In genomic region chr2:128290356-128290755, GRCh38 we compare ENCODE assay signal across 22 cellular contexts. TPM values are rescaled to one million over a fixed set of nuclear protein-coding genes. Genes with fewer than 3 reads are reported as not detected.
DNase-seq lines count a peak whose midpoint lies in the region; ATAC-seq, FAIRE-seq and TF ChIP-seq lines count a peak whose summit lies in the region.
"Had no signal": no experiment of that assay in that cellular context is flagged by ENCODE, and none has a peak within 500 bp of the region (broad histone marks: within the 10 kb centered on the region; RNA-seq: fewer than 3 reads in every experiment).

No MANE protein-coding gene starts in this region.

- no peak overlapping the region for H3K27ac Mint-ChIP-seq in MCF 10A (ENCODE audit: low read depth, unreplicated experiment)
- no peak overlapping the region for H3K27ac Mint-ChIP-seq in astrocyte (ENCODE audit: unreplicated experiment)
- H3K27ac Mint-ChIP-seq: CD14-positive monocyte had no signal

- in situ Hi-C loops in mammary epithelial cell (cut with MboI; ENCODE audit: low sequenced_read_pairs in 2 of 2) = no loop called here

- H3K27me3 ChIP-seq in mammary epithelial cell (ENCODE audit: insufficient read depth, low read length) (no peaks in the 10 kb centered on the region), astrocyte (ENCODE audit: insufficient read depth, low read length) (no peaks in the 10 kb centered on the region), lower lobe of right lung (ENCODE audit: low read depth) (no peaks in the 10 kb centered on the region)
- H3K27me3 ChIP-seq: MG63 had no signal

- peaks cover 3% of the 10 kb centered on the region for H3K4me1 Mint-ChIP-seq in MCF 10A (ENCODE audit: insufficient read depth, unreplicated experiment)
- H3K4me1 Mint-ChIP-seq in astrocyte (ENCODE audit: low read depth, unreplicated experiment) = peaks cover 5% of the 10 kb centered on the region
- H3K4me1 Mint-ChIP-seq: CD14-positive monocyte had no signal

- TF ChIP-seq CTCF in mammary epithelial cell (conservative IDR thresholded peaks at IDR 0.05 in 1 of 2, IDR thresholded peaks at IDR 0.05 in 1 of 2; ENCODE audit: extremely low read depth in 1 of 2, insufficient read depth in 1 of 2, low read depth in 1 of 2, low read length in 2 of 2) (no peak), MCF 10A (IDR thresholded peaks at IDR 0.05; ENCODE audit: unreplicated experiment) (no peak), HEK293 (tag by site-specific recombination; IDR thresholded peaks at IDR 0.05) (no peak), astrocyte (IDR thresholded peaks at IDR 0.05; ENCODE audit: insufficient read depth, low read depth, low read length) (no peak), lower lobe of right lung (IDR thresholded peaks at IDR 0.05) (no peak)

- ATAC-seq in lower lobe of right lung = no peak
- ATAC-seq in GM21390 (IDR thresholded peaks at IDR 0.05; ENCODE audit: unreplicated experiment) = no peak
- ATAC-seq: HCT116, SK-N-SH treated with all-trans-retinoic acid at 6 μM for 48 hours had no signal

- POLR2A ChIA-PET in MCF 10A (lab: Yijun Ruan, JAX) = no interaction called here
- POLR2A ChIA-PET in HEK293 (lab: Yijun Ruan, JAX) = interaction anchor here (0.6 kb wide), 2 partner anchors 15 to 199 kb away, joined by 3 to 7 read pairs; no protein-coding TSS in a partner anchor

- H3K9ac ChIP-seq in mammary epithelial cell (ENCODE audit: insufficient read depth, low read length) (no peak overlapping the region), astrocyte (ENCODE audit: low read length) (no peak overlapping the region)
- H3K9ac ChIP-seq: KMS-11 had no signal

- H3K4me3 Mint-ChIP-seq in MCF 10A (ENCODE audit: unreplicated experiment) = no peak overlapping the region
- no peak overlapping the region for H3K4me3 Mint-ChIP-seq in astrocyte (ENCODE audit: unreplicated experiment)
- H3K4me3 Mint-ChIP-seq: CD14-positive monocyte had no signal

- H3K4me3 ChIP-seq in mammary epithelial cell (replicated peaks in 1 of 3; ENCODE audit: insufficient read depth in 1 of 3, low read depth in 2 of 3, low read length in 3 of 3) = no peak overlapping the region
- H3K4me3 ChIP-seq in HEK293 (ENCODE audit: low read depth, low read length) = no peak overlapping the region
- H3K4me3 ChIP-seq in astrocyte (ENCODE audit: insufficient read depth, low read depth, low read length) = no peak overlapping the region
- no peak overlapping the region for H3K4me3 ChIP-seq in lower lobe of right lung
- H3K4me3 ChIP-seq: MG63 had no signal

- H3K79me2 ChIP-seq in mammary epithelial cell (ENCODE audit: insufficient read depth, low read length) (peaks cover 80% of the 10 kb centered on the region), astrocyte (ENCODE audit: insufficient read depth, low read length) (peaks cover 71% of the 10 kb centered on the region)

- H3K36me3 ChIP-seq in mammary epithelial cell (ENCODE audit: insufficient read depth, low read length) (no peaks in the 10 kb centered on the region), HEK293 (ENCODE audit: control insufficient read depth in 2 of 2, insufficient read depth in 1 of 2, low read length in 2 of 2) (peaks cover 0 to 15% of the 10 kb centered on the region in 2 experiments; a peak in 1 of 3 replicates), astrocyte (ENCODE audit: insufficient read depth, low read length) (no peaks in the 10 kb centered on the region), lower lobe of right lung (no peaks in the 10 kb centered on the region)
- H3K36me3 ChIP-seq: MG63 had no signal

- H3K9me3 Mint-ChIP-seq in MCF 10A (ENCODE audit: unreplicated experiment) (no peaks in the 10 kb centered on the region), astrocyte (ENCODE audit: unreplicated experiment) (peaks cover 7% of the 10 kb centered on the region)

- 95% methylated on average over 3 of the region's 3 CpGs for WGBS in mammary epithelial cell (ENCODE audit: low coverage, missing lambda C conversion rate)

- peak; percentile 6 for DNase-seq in mammary epithelial cell
- no peak for DNase-seq in MCF 10A (ENCODE audit: unreplicated experiment)
- DNase-seq in astrocyte (ENCODE audit: low read depth) = peak; percentile 52
- DNase-seq in renal cortical epithelial cell (ENCODE audit: low read depth) = peak; percentile 27
- DNase-seq in lower lobe of right lung = no peak
- no peak for DNase-seq in KG1 (lab: John Stamatoyannopoulos, UW)
- DNase-seq: 8988T; COR-L47; MG63; NCI-H1092 treated with DMSO at 0.1 percent for 48 hours; NCI-H1694; NCI-H2107; NCI-H446; NCI-H69; NK-92 treated with Interleukin-12 subunit alpha and Interleukin-12 subunit beta, amount 100 ng/mL, for 24 hours; SHP77 treated with DMSO at 0.1 percent for 48 hours had no signal

- no peak for FAIRE-seq in astrocyte (lab: Jason Lieb, UNC)

- H3K27ac ChIP-seq in mammary epithelial cell (ENCODE audit: insufficient read depth, low read depth, low read length) (no peak overlapping the region), HEK293 (ENCODE audit: extremely low read depth, low read depth, low read length) (no peak overlapping the region), astrocyte (ENCODE audit: low read depth, low read length) (no peak overlapping the region), lower lobe of right lung (no peak overlapping the region)
- H3K27ac ChIP-seq: KMS-11 had no signal

- intact Hi-C loops in mammary epithelial cell (cut with micrococcal nuclease) (no loop called here), MCF 10A (cut with micrococcal nuclease) (no loop called here), lower lobe of right lung (cut with DNase I) (no loop called here)

- H4K20me1 ChIP-seq in mammary epithelial cell (ENCODE audit: insufficient read depth, low read length) = no peaks in the 10 kb centered on the region
- peaks cover 76% of the 10 kb centered on the region for H4K20me1 ChIP-seq in astrocyte (ENCODE audit: insufficient read depth, low read length)

- H3K4me1 ChIP-seq in mammary epithelial cell (ENCODE audit: insufficient read depth, low read length) (peaks cover 17% of the 10 kb centered on the region), HEK293 (ENCODE audit: control insufficient read depth, insufficient read depth, low read length) (no peaks in the 10 kb centered on the region), astrocyte (ENCODE audit: insufficient read depth, low read length) (no peaks in the 10 kb centered on the region), lower lobe of right lung (peaks cover 12% of the 10 kb centered on the region)

- H3K9me3 ChIP-seq in mammary epithelial cell (replicated peaks; ENCODE audit: insufficient read depth, low read length) (no peaks in the 10 kb centered on the region), HEK293 (ENCODE audit: control insufficient read depth, insufficient read depth, low read depth, low read length) (no peaks in the 10 kb centered on the region), astrocyte (ENCODE audit: insufficient read depth, low read depth, low read length) (no peaks in the 10 kb centered on the region), lower lobe of right lung (no peaks in the 10 kb centered on the region)
- H3K9me3 ChIP-seq: MG63 had no signal

- H2AFZ ChIP-seq in mammary epithelial cell (ENCODE audit: low read depth, low read length) (no peak overlapping the region), astrocyte (ENCODE audit: low read depth, low read length) (no peak overlapping the region)

- CTCF ChIA-PET in mammary epithelial cell (lab: Charles Lee; ENCODE audit: low non-redundant PET) (no interaction called here), MCF 10A (lab: Yijun Ruan, JAX) (interaction anchor here (0.6 to 1.3 kb wide), 3 partner anchors 11 to 226 kb away, joined by 3 to 4 read pairs (median 4); no protein-coding TSS in a partner anchor), HEK293 (lab: Yijun Ruan, JAX) (interaction anchor here (0.6 kb wide), 1 partner anchor 455 kb away, joined by 3 read pairs; no protein-coding TSS in a partner anchor)

- BruUV-seq in mammary epithelial cell (replicated peaks; lab: Mats Ljungman, UMichigan) = no TSS peak
- BruUV-seq in MCF 10A (replicated peaks; lab: Mats Ljungman, UMichigan) = no TSS peak

- no peaks in the 10 kb centered on the region for H3K27me3 Mint-ChIP-seq in MCF 10A (ENCODE audit: insufficient read depth, unreplicated experiment)
- H3K27me3 Mint-ChIP-seq in astrocyte (ENCODE audit: low read depth, unreplicated experiment) = no peaks in the 10 kb centered on the region

- no peak overlapping the region for H3K4me2 ChIP-seq in mammary epithelial cell (ENCODE audit: insufficient read depth, low read depth, low read length)
- H3K4me2 ChIP-seq in astrocyte (ENCODE audit: low read length) = no peak overlapping the region
- H3K4me2 ChIP-seq: KMS-11 had no signal

- H3K36me3 Mint-ChIP-seq in MCF 10A (ENCODE audit: insufficient read depth, unreplicated experiment) (peaks cover under 1% of the 10 kb centered on the region), astrocyte (ENCODE audit: low read depth, unreplicated experiment) (peaks cover 3% of the 10 kb centered on the region)

- dilution Hi-C loops in mammary epithelial cell (cut with HindIII; ENCODE audit: low sequenced_read_pairs) = no loop called here

TF ChIP-seq in HEK293, 187 proteins besides CTCF, POLR2A, EP300 and RAD21:
- TF ChIP-seq ZBTB26 (tag by site-specific recombination; optimal IDR thresholded peaks at IDR 0.05) (no peak), ZNF623 (tag by site-specific recombination; IDR thresholded peaks at IDR 0.05) (no peak), ZNF121 (tag by site-specific recombination; IDR thresholded peaks at IDR 0.05) (no peak), ZNF239 (tag by site-specific recombination; IDR thresholded peaks at IDR 0.05) (no peak), SETDB1 (IDR thresholded peaks at IDR 0.05; ENCODE audit: insufficient read length, low read length) (peak; percentile 26), ZNF707 (tag by site-specific recombination; IDR thresholded peaks at IDR 0.05) (no peak)

RNA-seq across cellular contexts. Expression of gene HS6ST1, which starts 28.3 kb away (rescaled TPM):
- total RNA-seq in mammary epithelial cell = 10 to 100 TPM; 22.7 to 61.0 TPM
- 13.2 TPM for polyA plus RNA-seq in mammary epithelial cell
- 11.2 TPM for polyA minus RNA-seq in mammary epithelial cell
- total RNA-seq in MCF 10A (2022) = 9.6 and 11.4 TPM in 2 replicates
- total RNA-seq in astrocyte = 20.5 and 20.9 TPM in 2 replicates
- total RNA-seq in renal cortical epithelial cell = 9.2 and 32.4 TPM in 2 replicates
- total RNA-seq in lower lobe of right lung = 26.3 TPM

Comparison
In these comparisons a context has a peak if more than half of its experiments do, and no peak if none do; other contexts are left out.
1. DNase-seq: peak in mammary epithelial cell (single experiment), astrocyte (single experiment) and renal cortical epithelial cell (single experiment); none in MCF 10A (single experiment), lower lobe of right lung (single experiment) and KG1 (single experiment).